In genomic region chr9:99103909-99104458, GRCh38 we compare ENCODE assay signal across 8 cellular contexts.
A peak's percentile ranks its signal among the peaks of the same experiment; 100 is the strongest.
DNase-seq lines count a peak whose midpoint lies in the region; TF ChIP-seq lines count a peak whose summit lies in the region.

No MANE protein-coding gene starts in this region.

- peaks cover 3% of the 10 kb centered on the region for H3K36me3 ChIP-seq in neuron (ENCODE audit: insufficient read depth, low read length)

- H3K9me3 ChIP-seq in neuron (ENCODE audit: low read length) = no peaks in the 10 kb centered on the region

- peak; percentile 36 for DNase-seq in fibroblast of gingiva (ENCODE audit: low read depth)
- no peak for DNase-seq in NCI-H1694 (lab: John Stamatoyannopoulos, UW)
- DNase-seq in DMS79 (lab: John Stamatoyannopoulos, UW) = no peak
- no peak for DNase-seq in NCI-H2029 treated with DMSO at 0.1 percent for 48 hours (lab: John Stamatoyannopoulos, UW)
- no peak for DNase-seq in HPDE6-E6E7 (ENCODE audit: extremely low spot score)

- peaks cover 33% of the 10 kb centered on the region for H3K4me1 ChIP-seq in neuron (ENCODE audit: insufficient read depth, low read length)

- H2AFZ ChIP-seq in neuron (ENCODE audit: low read depth, low read length) = peak overlapping the region; percentile 73

- H3K27me3 ChIP-seq in neuron (ENCODE audit: insufficient read depth, low read length) = no peaks in the 10 kb centered on the region

- no peak for TF ChIP-seq CTCF in WI38 (IDR thresholded peaks at IDR 0.05; ENCODE audit: low read depth, low read length)

- peak overlapping the region; percentile 61; the same call in 1 of the 2 replicates for H3K4me3 ChIP-seq in GM08714 (ENCODE audit: low read length)
- peak overlapping the region; percentile 52 for H3K4me3 ChIP-seq in WI38 (ENCODE audit: low read depth, low read length)
- H3K4me3 ChIP-seq in neuron (ENCODE audit: low read length) = peak overlapping the region; percentile 57
